In the genomic region with DNA sequence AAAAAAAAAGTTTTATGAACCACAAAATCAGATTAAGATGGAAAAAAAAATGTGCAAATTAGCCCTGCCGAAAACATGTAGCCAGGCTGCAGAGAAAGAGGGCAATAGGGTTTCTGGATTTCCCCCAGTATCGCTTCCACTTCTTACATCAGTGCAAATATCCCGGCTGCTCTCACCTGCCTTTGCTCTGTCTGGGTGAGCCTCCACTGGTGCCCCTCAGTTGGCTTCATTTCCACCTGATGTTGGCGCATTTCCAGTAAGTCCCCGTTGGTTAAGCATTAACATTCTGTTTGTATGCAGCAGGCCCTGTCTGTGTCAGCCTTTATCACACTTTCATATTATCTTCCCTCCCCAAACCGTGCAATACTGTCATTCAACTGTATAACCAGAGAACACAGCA, we compare ENCODE assay signal across 19 cellular contexts.
A peak's percentile ranks its signal among the peaks of the same experiment; 100 is the strongest.
DNase-seq lines count a peak whose midpoint lies in the region; ATAC-seq, FAIRE-seq and TF ChIP-seq lines count a peak whose summit lies in the region.
"Had no signal": no experiment of that assay in that cellular context is flagged by ENCODE, and none has a peak within 500 bp of the region (broad histone marks: within the 10 kb centered on the region; RNA-seq: fewer than 3 reads in every experiment).

No MANE protein-coding gene starts in this region.

- ATAC-seq in left colon (peak; percentile 33), HG03439 (IDR thresholded peaks at IDR 0.05; ENCODE audit: unreplicated experiment) (no peak), HG02610 (IDR thresholded peaks at IDR 0.05; ENCODE audit: unreplicated experiment) (no peak)
- ATAC-seq: A549 had no signal

- H3K27ac ChIP-seq in VCaP, result peak overlapping the region; percentile 20; the same call in 1 of the 2 replicates
- H3K27ac ChIP-seq: 22Rv1, A549, BLaER1, HL-60 had no signal

- TF ChIP-seq CTCF in VCaP (conservative IDR thresholded peaks at IDR 0.05), result no peak

- DNase-seq in NCI-H748 (lab: John Stamatoyannopoulos, UW; ENCODE audit: unreplicated experiment), result peak; percentile 1
- no peak for DNase-seq in NCI-H748 treated with DMSO at 0.1 percent for 48 hours (lab: John Stamatoyannopoulos, UW)
- peak in 1 of 2 donors; percentile 3 for DNase-seq in left colon
- no peak for DNase-seq in urothelium cell line (ENCODE audit: low spot score)
- no peak for DNase-seq in activated gamma-delta T cell treated with Interleukin-2 at 50 U/mL for 16 hours
- DNase-seq: AML-193; CD4-positive, alpha-beta memory T cell; DMS79 treated with DMSO at 0.1 percent for 48 hours; GF-D8; GOT3; H9; IMR-90 had no signal

- intact Hi-C loops in left colon (cut with DNase I, micrococcal nuclease), result no loop called here

- FAIRE-seq in urothelium cell line (lab: Jason Lieb, UNC), result peak; percentile 20
- FAIRE-seq: A549 had no signal
